In genomic region chr5:144183254-144183889, GRCh38 we compare ENCODE assay signal across 8 cellular contexts. TPM values are rescaled to one million over a fixed set of nuclear protein-coding genes. Genes with fewer than 3 reads are reported as not detected.
DNase-seq lines count a peak whose midpoint lies in the region; ATAC-seq and TF ChIP-seq lines count a peak whose summit lies in the region.

No MANE protein-coding gene starts in this region.

- intact Hi-C loops in stomach (cut with DNase I; ENCODE audit: low total_unique reads): no loop called here

- TF ChIP-seq CTCF in fibroblast of mammary gland (conservative IDR thresholded peaks at IDR 0.05; ENCODE audit: control insufficient read depth, insufficient read depth, low read depth, low read length) (peak; percentile 70), stomach (IDR thresholded peaks at IDR 0.05) (peak in 4 of 7 experiments; percentile 40 to 81 (median 60))

- no peaks in the 10 kb centered on the region for H3K9me3 ChIP-seq in stomach

- H3K4me1 ChIP-seq in stomach: peaks cover 0 to 14% (median 6%) of the 10 kb centered on the region in 4 donors

- DNase-seq in AG20443 (ENCODE audit: low spot score) (peak; percentile 40), H4 (ENCODE audit: low spot score) (peak; percentile 46), RPMI8226 (peak; percentile 39), fibroblast of mammary gland (ENCODE audit: low read depth) (peak; percentile 75), stomach (no peak), globus pallidus (ENCODE audit: low spot score) (no peak)

- H3K27ac ChIP-seq in stomach: no peak overlapping the region

- no peaks in the 10 kb centered on the region for H3K27me3 ChIP-seq in stomach

- 14 to 24% (median 21%) methylated on average over 4 of the region's 4 CpGs for WGBS in stomach, 5 donors

- no peak for ATAC-seq in activated CD4-positive, CD25-positive, alpha-beta regulatory T cell treated with anti-CD3 and anti-CD28 coated beads, Interleukin-2, amount 50 U/mL, for 24 hours
- ATAC-seq in HG03442 (IDR thresholded peaks at IDR 0.05; ENCODE audit: unreplicated experiment): no peak

- TF ChIP-seq EP300 in stomach (IDR thresholded peaks at IDR 0.05): no peak

- H3K4me3 ChIP-seq in fibroblast of mammary gland (ENCODE audit: control insufficient read depth, low read depth, low read length): no peak overlapping the region
- H3K4me3 ChIP-seq in stomach: no peak overlapping the region

- TF ChIP-seq POLR2A in stomach (IDR thresholded peaks at IDR 0.05): no peak

- H3K36me3 ChIP-seq in stomach: no peaks in the 10 kb centered on the region

RNA-seq across cellular contexts. Expression of gene KCTD16, which starts 12.7 kb away (rescaled TPM):
- 0.21 and 0.37 TPM in 2 replicates for total RNA-seq in H4 (2014; rRNA removed; shearing (Covaris generic))
- 1 to 10 TPM in 1 of 5 donors, under 1 TPM in 1, not detected in 3; under 0.01 to 1.8 TPM for total RNA-seq in stomach
- polyA plus RNA-seq in stomach: under 1 TPM in 2 of 3 donors, not detected in 1; under 0.01 TPM

RNA-seq across cellular contexts. Expression of gene YIPF5, which starts 12.9 kb away (rescaled TPM):
- total RNA-seq in H4 (2014; rRNA removed; shearing (Covaris generic)): 116 and 122 TPM in 2 replicates
- 10 to 100 TPM in 3 of 5 donors, 1 to 10 TPM in 1, under 1 TPM in 1; 0.87 to 49.9 (median 16.5) TPM for total RNA-seq in stomach
- 10 to 100 TPM in 2 of 3 donors, 1 to 10 TPM in 1; 9.6 to 17.1 (median 11.6) TPM for polyA plus RNA-seq in stomach

Comparison
In these comparisons a context has a peak if more than half of its experiments do, and no peak if none do; other contexts are left out.
1. DNase-seq: peak in AG20443 (single experiment), H4 (single experiment), RPMI8226 (single experiment) and fibroblast of mammary gland (single experiment); none in stomach (single experiment) and globus pallidus (single experiment).